Comparison of ENCODE assay signal across 7 cellular contexts in the genomic region with DNA sequence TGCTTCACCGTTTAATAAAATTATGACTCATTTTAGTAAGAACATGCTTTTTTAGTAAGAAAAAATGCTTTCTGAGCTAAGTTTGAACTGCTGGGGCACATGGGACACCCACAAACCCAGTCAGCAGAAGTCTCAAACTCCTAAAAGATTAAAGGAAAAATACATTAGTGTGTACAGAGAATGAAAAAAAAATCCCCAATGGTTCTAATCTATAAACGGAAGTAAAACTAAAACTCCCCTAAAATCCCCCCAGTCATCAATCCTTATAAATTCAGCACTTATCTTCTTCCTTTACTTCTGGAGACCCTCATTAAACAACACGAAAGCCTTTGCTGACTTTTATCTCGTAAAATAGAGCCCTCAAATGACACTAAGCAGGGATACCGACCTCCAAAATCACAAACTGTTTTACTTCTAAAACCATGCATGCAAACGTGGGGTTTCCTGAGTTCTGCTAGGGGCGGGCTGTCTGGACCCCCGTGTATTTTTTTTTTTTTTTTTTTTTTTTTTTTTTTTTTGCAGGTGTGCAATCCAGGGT.
DNase-seq lines count a peak whose midpoint lies in the region; ATAC-seq and TF ChIP-seq lines count a peak whose summit lies in the region.

No MANE protein-coding gene starts in this region.

- H3K27ac ChIP-seq in coronary artery: no peak overlapping the region

- TF ChIP-seq CTCF in GM12864 (IDR thresholded peaks at IDR 0.05; ENCODE audit: low read depth, low read length, missing control alignments): no peak
- TF ChIP-seq CTCF in coronary artery (IDR thresholded peaks at IDR 0.05): no peak
- TF ChIP-seq CTCF in retinal pigment epithelial cell (conservative IDR thresholded peaks at IDR 0.05; ENCODE audit: low read depth, low read length): no peak

- peak overlapping the region; percentile 72 for H3K4me3 ChIP-seq in GM12864 (ENCODE audit: low read depth, low read length)
- H3K4me3 ChIP-seq in coronary artery: peak overlapping the region; percentile 76
- H3K4me3 ChIP-seq in retinal pigment epithelial cell (ENCODE audit: low read length): peak overlapping the region; percentile 48

- no peak for DNase-seq in GM12864 (ENCODE audit: low read depth)
- DNase-seq in NCI-H69 (lab: John Stamatoyannopoulos, UW): peak; percentile 35
- DNase-seq in coronary artery (ENCODE audit: low spot score): no peak
- no peak for DNase-seq in retinal pigment epithelial cell (ENCODE audit: low read depth)
- DNase-seq in DMS153 treated with DMSO at 0.1 percent for 48 hours (lab: John Stamatoyannopoulos, UW; ENCODE audit: unreplicated experiment): no peak
- DNase-seq in activated CD4-positive, alpha-beta T cell treated with anti-CD3 and anti-CD28 coated beads, Interleukin-2, amount 50 U/mL, for 4 hours: no peak

- ATAC-seq in HG02970 (IDR thresholded peaks at IDR 0.05; ENCODE audit: low FRiP score, unreplicated experiment): no peak
